ENCODE assay signal across 1 cellular context in the genomic region with DNA sequence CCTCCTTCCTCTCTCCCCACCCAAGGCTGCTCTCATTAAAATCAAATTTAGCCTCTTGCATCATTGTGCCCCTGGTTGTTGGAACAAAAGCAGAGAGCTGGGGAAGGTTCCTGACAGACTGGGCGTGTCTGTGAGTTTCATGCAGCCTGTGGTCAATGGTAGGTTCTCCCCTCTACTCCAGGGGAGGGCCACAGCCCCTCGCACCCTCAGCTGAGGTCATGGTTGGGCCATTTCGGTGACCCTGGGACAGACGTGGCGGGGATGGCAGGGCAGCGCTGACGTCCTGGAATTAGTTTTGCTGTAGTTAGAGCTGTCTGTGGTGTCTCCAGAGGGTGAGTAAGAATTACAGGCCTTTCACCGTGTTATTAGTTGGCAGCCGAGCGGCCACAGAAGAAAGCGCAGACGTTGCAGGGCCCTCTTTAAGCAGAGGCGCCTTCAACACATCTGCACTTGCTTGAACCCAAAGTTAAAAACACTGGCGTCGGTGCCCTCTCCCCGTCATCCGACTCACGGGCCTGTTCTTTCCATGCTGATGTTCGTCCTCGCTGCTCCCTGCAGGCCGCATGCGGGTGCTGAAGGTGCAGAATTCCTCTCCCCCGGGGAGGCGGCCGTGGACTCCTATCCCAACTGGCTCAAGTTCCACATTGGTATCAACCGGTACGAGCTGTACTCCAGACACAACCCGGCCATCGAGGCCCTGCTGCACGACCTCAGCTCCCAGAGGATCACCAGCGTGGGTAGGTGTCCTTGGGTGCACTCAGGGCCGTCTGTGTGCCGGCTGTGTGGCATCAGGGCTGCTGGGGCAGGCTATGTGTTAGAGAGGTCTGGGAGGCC.
TF ChIP-seq lines count a peak whose summit lies in the region.

No MANE protein-coding gene starts in this region.

TF ChIP-seq in H1, 55 proteins besides CTCF, POLR2A, EP300 and RAD21:
- TF ChIP-seq POU5F1 (IDR thresholded peaks at IDR 0.05; ENCODE audit: low read depth, low read length) (no peak), EZH2 (IDR thresholded peaks at IDR 0.05; ENCODE audit: low read depth, low read length, severe bottlenecking) (no peak), CHD1 (IDR thresholded peaks at IDR 0.05; ENCODE audit: low read depth, low read length) (no peak), PHF8 (conservative IDR thresholded peaks at IDR 0.05; ENCODE audit: low read depth, low read length) (no peak), ATF2 (IDR thresholded peaks at IDR 0.05; ENCODE audit: low read length) (no peak), RFX5 (IDR thresholded peaks at IDR 0.05; ENCODE audit: borderline replicate concordance, low read depth, low read length) (no peak), SP1 (IDR thresholded peaks at IDR 0.05; ENCODE audit: low read depth, low read length) (no peak), CREB1 (IDR thresholded peaks at IDR 0.05) (no peak), TBP (IDR thresholded peaks at IDR 0.05; ENCODE audit: low read depth, low read length) (no peak), TAF7 (optimal IDR thresholded peaks at IDR 0.05; ENCODE audit: borderline replicate concordance, low read depth, low read length) (no peak), CEBPB (IDR thresholded peaks at IDR 0.05; ENCODE audit: low read depth, low read length) (no peak), BCL11A (IDR thresholded peaks at IDR 0.05; ENCODE audit: low read depth in 2 of 2, low read length in 2 of 2) (no peak), EGR1 (IDR thresholded peaks at IDR 0.05; ENCODE audit: borderline replicate concordance, low read depth, low read length) (no peak), TAF1 (IDR thresholded peaks at IDR 0.05; ENCODE audit: low read depth, low read length) (no peak), TCF12 (IDR thresholded peaks at IDR 0.05; ENCODE audit: low read depth, low read length) (no peak), SIN3A (conservative IDR thresholded peaks at IDR 0.05 in 1 of 2, IDR thresholded peaks at IDR 0.05 in 1 of 2; ENCODE audit: low read depth in 1 of 2, low read length in 2 of 2) (no peak)
